Comparison of ENCODE assay signal across 9 cellular contexts in the genomic region with DNA sequence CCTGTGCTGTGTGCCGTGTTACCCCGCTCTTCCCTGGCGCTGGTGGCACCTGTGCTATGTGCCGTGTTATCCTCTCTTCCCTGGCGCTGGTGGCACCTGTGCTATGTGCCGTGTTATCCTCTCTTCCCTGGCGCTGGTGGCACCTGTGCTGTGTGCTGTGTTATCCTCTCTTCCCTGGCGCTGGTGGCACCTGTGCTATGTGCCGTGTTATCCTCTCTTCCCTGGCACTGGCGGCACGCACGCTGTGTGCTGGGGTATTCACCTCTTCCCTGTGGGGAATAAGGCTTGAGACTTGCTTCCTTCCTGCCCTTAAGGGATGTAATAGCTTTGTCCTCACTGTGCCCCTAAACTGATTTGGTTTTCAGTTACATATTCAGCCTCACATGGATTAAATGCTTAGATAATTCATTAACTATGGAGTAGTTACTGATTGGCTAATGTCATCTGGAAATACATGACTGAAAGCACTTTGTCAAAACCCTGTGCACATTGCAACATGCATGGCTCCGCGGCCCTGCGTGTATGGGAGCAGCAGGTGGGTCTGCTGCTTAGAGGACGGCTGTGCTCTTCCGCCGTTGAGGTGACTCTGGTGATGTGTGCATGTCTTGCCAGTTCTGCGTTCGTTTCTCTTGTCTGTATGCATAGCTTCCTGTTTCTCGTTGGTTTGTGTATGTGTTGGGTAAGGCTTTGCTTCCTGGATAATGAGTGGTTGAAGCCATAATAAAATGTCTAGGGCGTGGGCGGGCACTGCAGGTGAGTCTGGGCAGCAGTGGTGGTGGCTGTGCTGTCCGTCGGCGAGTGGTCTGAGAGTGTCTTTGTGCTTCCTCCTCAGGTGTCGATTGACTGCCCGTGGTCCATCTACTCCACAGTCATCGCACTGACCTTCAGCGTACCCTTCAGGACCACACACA. TPM values are rescaled to one million over a fixed set of nuclear protein-coding genes. Genes with fewer than 3 reads are reported as not detected.
DNase-seq lines count a peak whose midpoint lies in the region; ATAC-seq, FAIRE-seq and TF ChIP-seq lines count a peak whose summit lies in the region.
"Had no signal": no experiment of that assay in that cellular context is flagged by ENCODE, and none has a peak within 500 bp of the region (broad histone marks: within the 10 kb centered on the region; RNA-seq: fewer than 3 reads in every experiment).

No MANE protein-coding gene starts in this region.

- WGBS in small intestine, 3 donors = 20 to 59% (median 29%) methylated on average over 30 of the region's 30 CpGs

- H3K9me3 ChIP-seq in OCI-LY1 (ENCODE audit: low read length) (no peaks in the 10 kb centered on the region), colonic mucosa (no peaks in the 10 kb centered on the region), small intestine (ENCODE audit: control insufficient read depth, low read depth) (no peaks in the 10 kb centered on the region)
- H3K9me3 ChIP-seq: thyroid gland had no signal

- no peak for TF ChIP-seq CTCF in OCI-LY1 (IDR thresholded peaks at IDR 0.05; ENCODE audit: low read length)
- no peak for TF ChIP-seq CTCF in colonic mucosa (IDR thresholded peaks at IDR 0.05)

- ATAC-seq in GM19463 (IDR thresholded peaks at IDR 0.05; ENCODE audit: unreplicated experiment) (peak; percentile 56), GM18868 (IDR thresholded peaks at IDR 0.05; ENCODE audit: unreplicated experiment) (no peak), GM19324 (IDR thresholded peaks at IDR 0.05; ENCODE audit: low FRiP score, unreplicated experiment) (no peak)

- H3K4me2 ChIP-seq in OCI-LY1 (ENCODE audit: low read length) = peak overlapping the region; percentile 0; the same call in 1 of the 2 replicates

- H3K79me2 ChIP-seq in OCI-LY1 (ENCODE audit: insufficient read depth, low read length) = no peaks in the 10 kb centered on the region

- no peaks in the 10 kb centered on the region for H3F3A ChIP-seq in OCI-LY1 (ENCODE audit: insufficient read depth, low read length)

- H3K36me3 ChIP-seq in OCI-LY1 (ENCODE audit: insufficient read depth, low read length) (peaks cover 67% of the 10 kb centered on the region), colonic mucosa (no peaks in the 10 kb centered on the region), small intestine (ENCODE audit: control insufficient read depth in 2 of 2, insufficient read depth in 2 of 2, low read length in 2 of 2) (peaks cover 0 to 14% of the 10 kb centered on the region in 2 donors)

- H3K4me3 ChIP-seq in OCI-LY1 (ENCODE audit: low read depth, low read length, poor library complexity, severe bottlenecking) = no peak overlapping the region
- H3K4me3 ChIP-seq in colonic mucosa = no peak overlapping the region
- peak overlapping the region in 1 of 2 donors; percentile 16 for H3K4me3 ChIP-seq in small intestine (ENCODE audit: low read depth in 1 of 2, low read length in 2 of 2)
- H3K4me3 ChIP-seq: thyroid gland had no signal

- H3K27me3 ChIP-seq in OCI-LY1 (ENCODE audit: insufficient read depth, low read length) (no peaks in the 10 kb centered on the region), colonic mucosa (no peaks in the 10 kb centered on the region), small intestine (ENCODE audit: control insufficient read depth in 2 of 2, insufficient read depth in 2 of 2, low read length in 2 of 2) (no peaks in the 10 kb centered on the region)
- H3K27me3 ChIP-seq: thyroid gland had no signal

- DNase-seq in colonic mucosa = peak; percentile 84
- DNase-seq in small intestine = peak; percentile 91
- DNase-seq in DMS 273 treated with DMSO at 0.1 percent for 48 hours (lab: John Stamatoyannopoulos, UW) = no peak
- no peak for DNase-seq in retina
- DNase-seq: thyroid gland had no signal

- no peak overlapping the region; the same call in 1 of the 2 replicates for H3K9ac ChIP-seq in OCI-LY1 (ENCODE audit: low read length)
- peak overlapping the region; percentile 52 to 97 for H3K9ac ChIP-seq in colonic mucosa (ENCODE audit: low read depth in 2 of 2, low read length in 2 of 2)

- H3K27ac ChIP-seq in OCI-LY1 (ENCODE audit: low read depth, low read length, poor library complexity, severe bottlenecking) (peak overlapping the region; percentile 88), colonic mucosa (peak overlapping the region; percentile 90), small intestine (ENCODE audit: low read depth in 1 of 2, low read length in 1 of 2) (peak overlapping the region; percentile 91 to 94)
- H3K27ac ChIP-seq: thyroid gland had no signal

- H3K4me1 ChIP-seq in OCI-LY1 (ENCODE audit: insufficient read depth, low read length, severe bottlenecking) = peaks cover 22% of the 10 kb centered on the region
- peaks cover 22% of the 10 kb centered on the region for H3K4me1 ChIP-seq in colonic mucosa
- H3K4me1 ChIP-seq in small intestine (ENCODE audit: control insufficient read depth in 2 of 2, insufficient read depth in 1 of 2, low read depth in 1 of 2, low read length in 1 of 2) = peaks cover 2 to 17% of the 10 kb centered on the region in 2 donors

- no peaks in the 10 kb centered on the region for H3K9me2 ChIP-seq in OCI-LY1 (ENCODE audit: low read depth, low read length)

- intact Hi-C loops in colonic mucosa (cut with DNase I) = no loop called here

- no peak for FAIRE-seq in small intestine (lab: Jason Lieb, UNC)

- H4K20me1 ChIP-seq in OCI-LY1 (ENCODE audit: insufficient read depth, low read length) = no peaks in the 10 kb centered on the region

- no peak overlapping the region for H2AFZ ChIP-seq in OCI-LY1 (ENCODE audit: low read length)

RNA-seq across cellular contexts. Expression of a gene that starts 17.9 kb away (rescaled TPM):
- total RNA-seq in colonic mucosa = 1 to 10 TPM; 2.3 to 3.1 TPM
- polyA plus RNA-seq in small intestine = 10 to 100 TPM in 2 of 3 donors, 1 to 10 TPM in 1; 6.7 to 44.0 (median 25.0) TPM

RNA-seq across cellular contexts. Expression of a gene that starts 44.2 kb away (rescaled TPM):
- 10 to 100 TPM in 1 of 2 donors, 1 to 10 TPM in 1; 6.5 to 10.6 TPM for total RNA-seq in colonic mucosa
- polyA plus RNA-seq in small intestine = 10 to 100 TPM in 2 of 3 donors, 1 to 10 TPM in 1; 7.8 to 70.2 (median 13.0) TPM

Comparison
In these comparisons a context has a peak if more than half of its experiments do, and no peak if none do; other contexts are left out.
1. DNase-seq: peak in colonic mucosa (single experiment) and small intestine (single experiment); none in DMS 273 treated with DMSO at 0.1 percent for 48 hours (single experiment) and retina (single experiment).
2. Peak in every context shown above with its lines, with median percentiles within 50 percentile points of each other: H3K27ac ChIP-seq.